ENCODE assay signal across 7 cellular contexts in the genomic region with DNA sequence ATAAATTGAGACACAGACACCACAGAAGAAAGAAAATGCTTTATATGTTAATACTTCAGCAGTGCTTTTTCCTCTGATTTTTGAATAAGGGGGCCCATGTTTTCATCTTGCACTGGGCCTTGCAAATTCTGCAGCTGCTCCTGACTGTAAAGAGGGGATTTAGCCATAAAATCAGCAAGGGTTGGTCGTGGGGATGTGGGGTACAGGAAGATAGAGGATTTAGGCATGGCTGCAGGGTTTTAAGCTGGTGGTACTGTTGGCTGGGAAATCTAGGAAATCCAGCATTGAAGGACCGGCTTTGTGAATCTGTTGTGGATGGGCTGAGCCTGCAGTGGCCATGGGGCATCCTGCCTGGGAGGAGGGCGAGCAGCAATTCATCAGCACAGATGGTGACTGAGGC. TPM values are rescaled to one million over a fixed set of nuclear protein-coding genes. Genes with fewer than 3 reads are reported as not detected.
DNase-seq lines count a peak whose midpoint lies in the region; ATAC-seq and TF ChIP-seq lines count a peak whose summit lies in the region.
"Not testable (repeated sequence)": the region's sequence is repeated elsewhere in the genome, so short reads cannot be mapped to it uniquely, and the experiment has no call there.
"Had no signal": no experiment of that assay in that cellular context is flagged by ENCODE, and none has a peak within 500 bp of the region (broad histone marks: within the 10 kb centered on the region; RNA-seq: fewer than 3 reads in every experiment).

No MANE protein-coding gene starts in this region.

- H3K9me3 ChIP-seq in SJCRH30 (replicated peaks); gastroesophageal sphincter: not testable (repeated sequence)

- not testable (repeated sequence) for H3K36me3 ChIP-seq in SJCRH30, gastroesophageal sphincter

- ATAC-seq in gastroesophageal sphincter = peak; percentile 17

- not testable (repeated sequence) for H3K4me3 ChIP-seq in SJCRH30, gastroesophageal sphincter

- H3K4me1 ChIP-seq in SJCRH30, gastroesophageal sphincter: not testable (repeated sequence)

- not testable (repeated sequence) for H3K4me3 Mint-ChIP-seq in dendritic cell treated with granulocyte-macrophage colony-stimulating factor and Interleukin-4, amounts not matched to agents 40 ng/mL and 50 ng/mL, for 4 days; nephron

- H3K27ac Mint-ChIP-seq in dendritic cell treated with granulocyte-macrophage colony-stimulating factor and Interleukin-4, amounts not matched to agents 40 ng/mL and 50 ng/mL, for 4 days = peak overlapping the region; percentile 6
- peak overlapping the region; percentile 13 to 54 (median 20) for H3K27ac Mint-ChIP-seq in nephron

- TF ChIP-seq CTCF in gastroesophageal sphincter (IDR thresholded peaks at IDR 0.05); nephron (IDR thresholded peaks at IDR 0.05; ENCODE audit: unreplicated experiment in 3 of 3): not testable (repeated sequence)

- intact Hi-C loops in dendritic cell treated with granulocyte-macrophage colony-stimulating factor and Interleukin-4, amounts not matched to agents 40 ng/mL and 50 ng/mL, for 4 days (cut with micrococcal nuclease); posterior vena cava (cut with DNase I): not testable (repeated sequence)

- H3K27me3 Mint-ChIP-seq in dendritic cell treated with granulocyte-macrophage colony-stimulating factor and Interleukin-4, amounts not matched to agents 40 ng/mL and 50 ng/mL, for 4 days = peaks cover 19% of the 10 kb centered on the region
- H3K27me3 Mint-ChIP-seq in nephron (ENCODE audit: low read depth) = not testable (repeated sequence)

- not testable (repeated sequence) for H3K27me3 ChIP-seq in SJCRH30, gastroesophageal sphincter

- TF ChIP-seq POLR2A in gastroesophageal sphincter (IDR thresholded peaks at IDR 0.05) = not testable (repeated sequence)

- not testable (repeated sequence) for TF ChIP-seq EP300 in gastroesophageal sphincter (IDR thresholded peaks at IDR 0.05)

- 56 to 72% methylated on average over 3 of the region's 3 CpGs for WGBS in gastroesophageal sphincter (ENCODE audit: low coverage in 1 of 2), 2 donors

- H3K9me3 Mint-ChIP-seq in dendritic cell treated with granulocyte-macrophage colony-stimulating factor and Interleukin-4, amounts not matched to agents 40 ng/mL and 50 ng/mL, for 4 days; nephron: not testable (repeated sequence)

- peak; percentile 59 to 77 for DNase-seq in SJCRH30
- DNase-seq in posterior vena cava (ENCODE audit: low spot score) = peak; percentile 5

- peaks cover 32% of the 10 kb centered on the region for H3K4me1 Mint-ChIP-seq in dendritic cell treated with granulocyte-macrophage colony-stimulating factor and Interleukin-4, amounts not matched to agents 40 ng/mL and 50 ng/mL, for 4 days (ENCODE audit: low read depth)
- peaks cover 17% of the 10 kb centered on the region for H3K4me1 Mint-ChIP-seq in nephron

- not testable (repeated sequence) for H3K36me3 Mint-ChIP-seq in dendritic cell treated with granulocyte-macrophage colony-stimulating factor and Interleukin-4, amounts not matched to agents 40 ng/mL and 50 ng/mL, for 4 days (ENCODE audit: low read depth); nephron (ENCODE audit: low read depth)

- H3K27ac ChIP-seq in SJCRH30 = peak overlapping the region; percentile 61
- H3K27ac ChIP-seq in gastroesophageal sphincter = not testable (repeated sequence)

RNA-seq across cellular contexts. Expression of a gene that starts 2.1 kb away (rescaled TPM):
- 0.46 TPM in 1 of 2 replicates, not detected in the other for total RNA-seq in SJCRH30 (2014; rRNA removed; shearing (Covaris generic))
- total RNA-seq in gastroesophageal sphincter (not detected), posterior vena cava (1 to 10 TPM in 1 of 2 donors, under 1 TPM in 1; 0.90 to 1.1 TPM)
- total RNA-seq: A673; CD8-positive, alpha-beta T cell had no signal
